16 cellular contexts compared by ENCODE assay signal in the genomic region with DNA sequence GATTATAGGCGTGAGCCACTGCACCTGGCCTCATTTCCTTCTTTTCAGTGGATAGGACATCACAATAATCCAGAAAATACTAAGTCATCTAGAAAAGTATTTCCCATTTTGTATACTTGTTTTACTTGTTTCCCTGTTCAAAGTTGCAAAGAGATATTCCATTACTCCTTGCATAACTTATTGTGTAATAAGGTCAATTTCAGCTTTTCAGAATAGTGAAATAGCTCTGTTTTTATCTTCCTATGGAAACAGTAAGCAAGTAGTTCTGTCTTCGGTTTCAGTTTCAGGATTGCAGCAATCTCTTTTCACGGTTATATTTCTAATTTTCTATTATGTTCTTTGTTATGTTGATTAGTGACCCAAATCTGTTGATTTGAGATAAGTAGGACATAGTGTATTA. TPM values are rescaled to one million over a fixed set of nuclear protein-coding genes. Genes with fewer than 3 reads are reported as not detected.
DNase-seq lines count a peak whose midpoint lies in the region; ATAC-seq and TF ChIP-seq lines count a peak whose summit lies in the region.
"Had no signal": no experiment of that assay in that cellular context is flagged by ENCODE, and none has a peak within 500 bp of the region (broad histone marks: within the 10 kb centered on the region; RNA-seq: fewer than 3 reads in every experiment).

No MANE protein-coding gene starts in this region.

- H3K36me3 ChIP-seq in left ventricle myocardium inferior (no peaks in the 10 kb centered on the region), upper lobe of right lung (no peaks in the 10 kb centered on the region)
- H3K36me3 ChIP-seq: breast epithelium, gastrocnemius medialis had no signal

- H3K27ac ChIP-seq in left ventricle myocardium inferior (replicated peaks) = peak overlapping the region; percentile 74
- peak overlapping the region; percentile 61 for H3K27ac ChIP-seq in upper lobe of right lung

- ATAC-seq in Right ventricle myocardium inferior (no peak), upper lobe of right lung (no peak), HG03039 (IDR thresholded peaks at IDR 0.05; ENCODE audit: unreplicated experiment) (no peak), WTC11 (no peak)
- ATAC-seq in effector memory CD8-positive, alpha-beta T cell (replicated peaks) = no peak

- H3K4me3 ChIP-seq in left ventricle myocardium inferior = no peak overlapping the region
- no peak overlapping the region for H3K4me3 ChIP-seq in upper lobe of right lung
- H3K4me3 ChIP-seq: breast epithelium, gastrocnemius medialis had no signal

- TF ChIP-seq CTCF in left ventricle myocardium inferior (IDR thresholded peaks at IDR 0.05; ENCODE audit: borderline replicate concordance) = no peak
- no peak for TF ChIP-seq CTCF in upper lobe of right lung (IDR thresholded peaks at IDR 0.05)
- no peak for TF ChIP-seq CTCF in Calu3 (IDR thresholded peaks at IDR 0.05; ENCODE audit: unreplicated experiment)
- no peak for TF ChIP-seq CTCF in WTC11 (IDR thresholded peaks at IDR 0.05)

- no peaks in the 10 kb centered on the region for H3K9me3 Mint-ChIP-seq in effector memory CD8-positive, alpha-beta T cell
- no peaks in the 10 kb centered on the region for H3K9me3 Mint-ChIP-seq in Calu3 (ENCODE audit: low read depth, unreplicated experiment)
- H3K9me3 Mint-ChIP-seq in WTC11 = no peaks in the 10 kb centered on the region

- CTCF ChIA-PET in Calu3 (lab: Charles Lee) (no interaction called here), WTC11 (lab: Charles Lee) (no interaction called here)

- POLR2A ChIA-PET in WTC11 (lab: Charles Lee) = no interaction called here

- H3K9me3 ChIP-seq in left ventricle myocardium inferior (replicated peaks) = no peaks in the 10 kb centered on the region
- no peaks in the 10 kb centered on the region for H3K9me3 ChIP-seq in upper lobe of right lung
- H3K9me3 ChIP-seq: breast epithelium, gastrocnemius medialis had no signal

- BruUV-seq in Calu3 (replicated peaks; lab: Mats Ljungman, UMichigan) = no TSS peak

- peaks cover 40 to 54% of the 10 kb centered on the region in 2 donors for H3K4me1 Mint-ChIP-seq in effector memory CD8-positive, alpha-beta T cell (ENCODE audit: low read depth in 2 of 2)
- H3K4me1 Mint-ChIP-seq in Calu3 (ENCODE audit: low read depth, unreplicated experiment) = peaks cover 10% of the 10 kb centered on the region
- H3K4me1 Mint-ChIP-seq in WTC11 = peaks cover 17% of the 10 kb centered on the region

- H3K36me3 Mint-ChIP-seq in effector memory CD8-positive, alpha-beta T cell (ENCODE audit: insufficient read depth) = peaks cover 22% of the 10 kb centered on the region
- no peaks in the 10 kb centered on the region for H3K36me3 Mint-ChIP-seq in Calu3 (ENCODE audit: insufficient read depth, unreplicated experiment)
- no peaks in the 10 kb centered on the region for H3K36me3 Mint-ChIP-seq in WTC11

- H3K4me1 ChIP-seq in left ventricle myocardium inferior (peaks cover 70% of the 10 kb centered on the region), upper lobe of right lung (peaks cover 60% of the 10 kb centered on the region)
- H3K4me1 ChIP-seq: breast epithelium had no signal

- H3K4me3 Mint-ChIP-seq in effector memory CD8-positive, alpha-beta T cell = peak overlapping the region; percentile 48 to 60
- no peak overlapping the region for H3K4me3 Mint-ChIP-seq in Calu3 (ENCODE audit: low read depth, unreplicated experiment)
- H3K4me3 Mint-ChIP-seq in WTC11 = no peak overlapping the region

- H3K27ac Mint-ChIP-seq in effector memory CD8-positive, alpha-beta T cell = peak overlapping the region; percentile 86 to 89
- H3K27ac Mint-ChIP-seq in Calu3 (ENCODE audit: unreplicated experiment) (no peak overlapping the region), WTC11 (no peak overlapping the region)

- DNase-seq in left ventricle myocardium inferior = no peak
- no peak for DNase-seq in Right ventricle myocardium inferior (ENCODE audit: missing footprints)
- peak; percentile 15 for DNase-seq in LHCN-M2 (ENCODE audit: low read depth)
- DNase-seq in effector memory CD8-positive, alpha-beta T cell = no peak
- DNase-seq in upper lobe of right lung = no peak
- DNase-seq in Calu3 = no peak
- no peak for DNase-seq in WTC11 (ENCODE audit: low spot score)
- DNase-seq: activated CD4-positive, alpha-beta T cell treated with anti-CD3 and anti-CD28 coated beads, Interleukin-2, amount 50 U/mL, for 48 hours; gastrocnemius medialis; HCEC 1CT; NCI-H2081 treated with DMSO at 0.1 percent for 48 hours; SHP77 treated with DMSO at 0.1 percent for 48 hours; stimulated activated CD4-positive, alpha-beta T cell treated with anti-CD3 and anti-CD28 coated beads, Interleukin-12 subunit alpha, Interleukin-12 subunit beta, amount 100 ng/mL, for 4 hours; stimulated activated naive CD4-positive, alpha-beta T cell had no signal

- H3K27me3 ChIP-seq in left ventricle myocardium inferior (ENCODE audit: low read depth) (no peaks in the 10 kb centered on the region), upper lobe of right lung (no peaks in the 10 kb centered on the region)
- H3K27me3 ChIP-seq: breast epithelium had no signal

- no peaks in the 10 kb centered on the region for H3K27me3 Mint-ChIP-seq in effector memory CD8-positive, alpha-beta T cell
- H3K27me3 Mint-ChIP-seq in Calu3 (ENCODE audit: unreplicated experiment) (no peaks in the 10 kb centered on the region), WTC11 (ENCODE audit: low read depth) (peaks cover 20% of the 10 kb centered on the region)

- intact Hi-C loops in left ventricle myocardium inferior (cut with micrococcal nuclease) = no loop called here
- intact Hi-C loops in Right ventricle myocardium inferior (cut with DNase I) = loop anchor here (5.0 kb wide), 1 partner anchor 321 kb away; no protein-coding TSS in a partner anchor
- intact Hi-C loops in upper lobe of right lung (cut with DNase I) = no loop called here
- intact Hi-C loops in Calu3 (cut with micrococcal nuclease; ENCODE audit: unreplicated experiment) = no loop called here

TF ChIP-seq in WTC11, 78 proteins besides CTCF, POLR2A, EP300 and RAD21:
- TF ChIP-seq OVOL2 (CRISPR knock-in tag; IDR thresholded peaks at IDR 0.05; ENCODE audit: borderline replicate concordance) (no peak), ZNF317 (CRISPR knock-in tag; IDR thresholded peaks at IDR 0.05; ENCODE audit: borderline replicate concordance, low read depth) (no peak), ZNF532 (CRISPR knock-in tag; IDR thresholded peaks at IDR 0.05; ENCODE audit: borderline replicate concordance) (no peak), CREB1 (CRISPR knock-in tag; IDR thresholded peaks at IDR 0.05) (no peak), RELA (CRISPR knock-in tag; IDR thresholded peaks at IDR 0.05; ENCODE audit: borderline replicate concordance) (no peak)

RNA-seq across cellular contexts. Expression of gene STX11, which starts 6.0 kb away (rescaled TPM):
- total RNA-seq in left ventricle myocardium inferior (6.8 TPM), Right ventricle myocardium inferior (11.1 TPM), LHCN-M2 (2014; rRNA removed) (4.8 and 7.4 TPM in 2 replicates), upper lobe of right lung (49.6 TPM), Calu3 (2022) (0.24 TPM in 1 of 2 replicates, not detected in the other), WTC11 (2021) (0.17 to 0.30 TPM (median 0.27 TPM) in 3 replicates)
- polyA plus RNA-seq in LHCN-M2 (2012) = 0.58 TPM

Comparison
In these comparisons a context has a peak if more than half of its experiments do, and no peak if none do; other contexts are left out.
1. H3K27ac Mint-ChIP-seq: peak in effector memory CD8-positive, alpha-beta T cell (2 of 2); none in Calu3 (single experiment) and WTC11 (single experiment).
2. H3K4me3 Mint-ChIP-seq: peak in effector memory CD8-positive, alpha-beta T cell (2 of 2); none in Calu3 (single experiment) and WTC11 (single experiment).